In genomic region chr4:102500371-102501175, GRCh38 we compare ENCODE assay signal across 8 cellular contexts. TPM values are rescaled to one million over a fixed set of nuclear protein-coding genes. Genes with fewer than 3 reads are reported as not detected.
DNase-seq lines count a peak whose midpoint lies in the region; ATAC-seq and TF ChIP-seq lines count a peak whose summit lies in the region.

No MANE protein-coding gene starts in this region.

- 4 to 12% methylated on average over 24 to 39 of the region's 39 CpGs for WGBS in lung, 2 donors

- intact Hi-C loops in activated CD4-positive, alpha-beta T cell treated with anti-CD3 and anti-CD28 coated beads for 36 hours (cut with DNase I, micrococcal nuclease), result loop anchor here (1.0 to 5.0 kb wide), 10 partner anchors 37 to 1153 kb away; partner anchors contain the start of genes PPP3CA (in 1 of the 2) and UBE2D3 (in 1 of the 2)

- CTCF ChIA-PET in activated CD4-positive, alpha-beta T cell treated with anti-CD3 and anti-CD28 coated beads for 36 hours (lab: Charles Lee), result interaction anchor here (0.5 to 1.4 kb wide), 9 partner anchors 13 to 120 kb away, joined by 3 to 6 read pairs (median 3); no protein-coding TSS in a partner anchor

- H3K9me3 ChIP-seq in lung (ENCODE audit: control insufficient read depth in 2 of 2, insufficient read depth in 1 of 2, low read length in 1 of 2), result no peaks in the 10 kb centered on the region

- H3K27ac Mint-ChIP-seq in activated CD4-positive, alpha-beta T cell treated with anti-CD3 and anti-CD28 coated beads for 36 hours, result peak overlapping the region; percentile 92
- H3K27ac Mint-ChIP-seq in stimulated activated naive B cell treated with anti-CD40 and anti-IgM and Interleukin-4, amounts not matched to agents 10 μg/mL and 1 μg/mL and 100 μg/mL, for 72 hours, result peak overlapping the region; percentile 98

- peak overlapping the region; percentile 99 for H3K27ac ChIP-seq in lung (ENCODE audit: low read depth in 1 of 2, low read length in 1 of 2)

- peaks cover 26% of the 10 kb centered on the region for H3K4me1 Mint-ChIP-seq in activated CD4-positive, alpha-beta T cell treated with anti-CD3 and anti-CD28 coated beads for 36 hours
- peaks cover 11 to 32% of the 10 kb centered on the region in 2 donors for H3K4me1 Mint-ChIP-seq in stimulated activated naive B cell treated with anti-CD40 and anti-IgM and Interleukin-4, amounts not matched to agents 10 μg/mL and 1 μg/mL and 100 μg/mL, for 72 hours

- no peaks in the 10 kb centered on the region for H3K27me3 Mint-ChIP-seq in activated CD4-positive, alpha-beta T cell treated with anti-CD3 and anti-CD28 coated beads for 36 hours
- H3K27me3 Mint-ChIP-seq in stimulated activated naive B cell treated with anti-CD40 and anti-IgM and Interleukin-4, amounts not matched to agents 10 μg/mL and 1 μg/mL and 100 μg/mL, for 72 hours, result no peaks in the 10 kb centered on the region

- H3K4me3 Mint-ChIP-seq in activated CD4-positive, alpha-beta T cell treated with anti-CD3 and anti-CD28 coated beads for 36 hours, result peak overlapping the region; percentile 97
- peak overlapping the region; percentile 80 to 84 for H3K4me3 Mint-ChIP-seq in stimulated activated naive B cell treated with anti-CD40 and anti-IgM and Interleukin-4, amounts not matched to agents 10 μg/mL and 1 μg/mL and 100 μg/mL, for 72 hours

- H3K27me3 ChIP-seq in lung (ENCODE audit: control insufficient read depth, insufficient read depth), result no peaks in the 10 kb centered on the region

- H3K4me1 ChIP-seq in lung (ENCODE audit: control insufficient read depth in 2 of 2, insufficient read depth in 2 of 2, low read length in 2 of 2), result peaks cover 0 to 16% of the 10 kb centered on the region in 2 donors

- DNase-seq in activated T-cell treated with anti-CD3 and anti-CD28 coated beads for 24 hours (ENCODE audit: low read depth), result peak; percentile 28
- DNase-seq in activated T-cell treated with anti-CD3 and anti-CD28 coated beads, Interleukin-2, amount 50 U/mL, for 1 hour, result no peak
- DNase-seq in NCI-H1105 (lab: John Stamatoyannopoulos, UW), result peak; percentile 19
- peak; percentile 64 for DNase-seq in activated CD4-positive, alpha-beta T cell treated with anti-CD3 and anti-CD28 coated beads for 36 hours
- DNase-seq in effector CD8-positive, alpha-beta T cell (lab: John Stamatoyannopoulos, UW), result peak; percentile 1
- DNase-seq in lung (ENCODE audit: low spot score), result peak; percentile 56
- DNase-seq in stimulated activated naive B cell treated with anti-CD40 and anti-IgM and Interleukin-4, amounts not matched to agents 10 μg/mL and 1 μg/mL and 100 μg/mL, for 72 hours, result peak; percentile 31

- H3K9me3 Mint-ChIP-seq in activated CD4-positive, alpha-beta T cell treated with anti-CD3 and anti-CD28 coated beads for 36 hours (ENCODE audit: low read depth), result peaks cover 4% of the 10 kb centered on the region
- H3K9me3 Mint-ChIP-seq in stimulated activated naive B cell treated with anti-CD40 and anti-IgM and Interleukin-4, amounts not matched to agents 10 μg/mL and 1 μg/mL and 100 μg/mL, for 72 hours, result peaks cover 5 to 9% of the 10 kb centered on the region in 2 donors

- no peak for TF ChIP-seq CTCF in lung (IDR thresholded peaks at IDR 0.05; ENCODE audit: control extremely low read depth, extremely low read depth)

- H3K36me3 ChIP-seq in lung (ENCODE audit: control insufficient read depth in 2 of 2, insufficient read depth in 2 of 2, low read length in 2 of 2), result no peaks in the 10 kb centered on the region

- peak; percentile 28 for ATAC-seq in HG02678 (IDR thresholded peaks at IDR 0.05; ENCODE audit: unreplicated experiment)
- peak; percentile 37 for ATAC-seq in activated CD4-positive, alpha-beta T cell treated with anti-CD3 and anti-CD28 coated beads for 36 hours
- ATAC-seq in lung (ENCODE audit: insufficient read depth, low FRiP score), result peak; percentile 31
- ATAC-seq in stimulated activated naive B cell treated with anti-CD40 and anti-IgM and Interleukin-4, amounts not matched to agents 10 μg/mL and 1 μg/mL and 100 μg/mL, for 72 hours (replicated peaks), result peak; percentile 35 to 40

- peaks cover 26% of the 10 kb centered on the region for H3K36me3 Mint-ChIP-seq in activated CD4-positive, alpha-beta T cell treated with anti-CD3 and anti-CD28 coated beads for 36 hours (ENCODE audit: low read depth)
- peaks cover 24 to 37% of the 10 kb centered on the region in 2 donors for H3K36me3 Mint-ChIP-seq in stimulated activated naive B cell treated with anti-CD40 and anti-IgM and Interleukin-4, amounts not matched to agents 10 μg/mL and 1 μg/mL and 100 μg/mL, for 72 hours

- POLR2A ChIA-PET in activated CD4-positive, alpha-beta T cell treated with anti-CD3 and anti-CD28 coated beads for 36 hours (lab: Charles Lee), result interaction anchor here (0.6 to 1.0 kb wide), 4 partner anchors 48 to 1480 kb away, joined by 3 to 4 read pairs (median 3); no protein-coding TSS in a partner anchor

- peak overlapping the region; percentile 90 for H3K4me3 ChIP-seq in lung

RNA-seq across cellular contexts. Expression of gene NFKB1, which starts 0.6 kb away (rescaled TPM):
- 100 to 1,000 TPM; 167 to 174 TPM for total RNA-seq in activated CD4-positive, alpha-beta T cell treated with anti-CD3 and anti-CD28 coated beads for 36 hours
- total RNA-seq in lung, result 10 to 100 TPM; 52.3 to 66.0 TPM
- 10 to 100 TPM; 12.3 to 61.2 TPM for polyA plus RNA-seq in lung
